Comparison of ENCODE assay signal across 1 cellular context in the genomic region with DNA sequence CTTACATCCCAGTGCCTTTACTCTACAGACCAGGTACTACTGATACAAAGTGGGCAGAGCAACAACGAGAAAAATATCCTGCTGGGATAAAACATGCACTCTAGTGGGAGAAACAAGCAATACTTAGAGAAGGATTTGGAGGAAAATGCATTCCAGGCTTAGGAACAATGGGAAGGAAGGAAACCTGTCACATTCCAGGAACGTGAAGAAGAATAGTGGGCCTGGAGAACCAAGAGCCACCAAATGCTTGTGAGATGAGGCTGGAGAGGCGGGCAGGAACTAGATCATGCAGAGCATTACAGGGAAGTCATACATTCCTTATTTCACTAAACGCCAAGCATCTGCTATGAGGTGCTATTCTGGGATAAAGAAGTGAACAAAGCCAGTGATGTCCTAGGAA.
TF ChIP-seq lines count a peak whose summit lies in the region.

No MANE protein-coding gene starts in this region.

TF ChIP-seq in GM23338, 12 proteins besides CTCF, POLR2A, EP300 and RAD21 (continued from another document):
- TF ChIP-seq, protein P1, sequence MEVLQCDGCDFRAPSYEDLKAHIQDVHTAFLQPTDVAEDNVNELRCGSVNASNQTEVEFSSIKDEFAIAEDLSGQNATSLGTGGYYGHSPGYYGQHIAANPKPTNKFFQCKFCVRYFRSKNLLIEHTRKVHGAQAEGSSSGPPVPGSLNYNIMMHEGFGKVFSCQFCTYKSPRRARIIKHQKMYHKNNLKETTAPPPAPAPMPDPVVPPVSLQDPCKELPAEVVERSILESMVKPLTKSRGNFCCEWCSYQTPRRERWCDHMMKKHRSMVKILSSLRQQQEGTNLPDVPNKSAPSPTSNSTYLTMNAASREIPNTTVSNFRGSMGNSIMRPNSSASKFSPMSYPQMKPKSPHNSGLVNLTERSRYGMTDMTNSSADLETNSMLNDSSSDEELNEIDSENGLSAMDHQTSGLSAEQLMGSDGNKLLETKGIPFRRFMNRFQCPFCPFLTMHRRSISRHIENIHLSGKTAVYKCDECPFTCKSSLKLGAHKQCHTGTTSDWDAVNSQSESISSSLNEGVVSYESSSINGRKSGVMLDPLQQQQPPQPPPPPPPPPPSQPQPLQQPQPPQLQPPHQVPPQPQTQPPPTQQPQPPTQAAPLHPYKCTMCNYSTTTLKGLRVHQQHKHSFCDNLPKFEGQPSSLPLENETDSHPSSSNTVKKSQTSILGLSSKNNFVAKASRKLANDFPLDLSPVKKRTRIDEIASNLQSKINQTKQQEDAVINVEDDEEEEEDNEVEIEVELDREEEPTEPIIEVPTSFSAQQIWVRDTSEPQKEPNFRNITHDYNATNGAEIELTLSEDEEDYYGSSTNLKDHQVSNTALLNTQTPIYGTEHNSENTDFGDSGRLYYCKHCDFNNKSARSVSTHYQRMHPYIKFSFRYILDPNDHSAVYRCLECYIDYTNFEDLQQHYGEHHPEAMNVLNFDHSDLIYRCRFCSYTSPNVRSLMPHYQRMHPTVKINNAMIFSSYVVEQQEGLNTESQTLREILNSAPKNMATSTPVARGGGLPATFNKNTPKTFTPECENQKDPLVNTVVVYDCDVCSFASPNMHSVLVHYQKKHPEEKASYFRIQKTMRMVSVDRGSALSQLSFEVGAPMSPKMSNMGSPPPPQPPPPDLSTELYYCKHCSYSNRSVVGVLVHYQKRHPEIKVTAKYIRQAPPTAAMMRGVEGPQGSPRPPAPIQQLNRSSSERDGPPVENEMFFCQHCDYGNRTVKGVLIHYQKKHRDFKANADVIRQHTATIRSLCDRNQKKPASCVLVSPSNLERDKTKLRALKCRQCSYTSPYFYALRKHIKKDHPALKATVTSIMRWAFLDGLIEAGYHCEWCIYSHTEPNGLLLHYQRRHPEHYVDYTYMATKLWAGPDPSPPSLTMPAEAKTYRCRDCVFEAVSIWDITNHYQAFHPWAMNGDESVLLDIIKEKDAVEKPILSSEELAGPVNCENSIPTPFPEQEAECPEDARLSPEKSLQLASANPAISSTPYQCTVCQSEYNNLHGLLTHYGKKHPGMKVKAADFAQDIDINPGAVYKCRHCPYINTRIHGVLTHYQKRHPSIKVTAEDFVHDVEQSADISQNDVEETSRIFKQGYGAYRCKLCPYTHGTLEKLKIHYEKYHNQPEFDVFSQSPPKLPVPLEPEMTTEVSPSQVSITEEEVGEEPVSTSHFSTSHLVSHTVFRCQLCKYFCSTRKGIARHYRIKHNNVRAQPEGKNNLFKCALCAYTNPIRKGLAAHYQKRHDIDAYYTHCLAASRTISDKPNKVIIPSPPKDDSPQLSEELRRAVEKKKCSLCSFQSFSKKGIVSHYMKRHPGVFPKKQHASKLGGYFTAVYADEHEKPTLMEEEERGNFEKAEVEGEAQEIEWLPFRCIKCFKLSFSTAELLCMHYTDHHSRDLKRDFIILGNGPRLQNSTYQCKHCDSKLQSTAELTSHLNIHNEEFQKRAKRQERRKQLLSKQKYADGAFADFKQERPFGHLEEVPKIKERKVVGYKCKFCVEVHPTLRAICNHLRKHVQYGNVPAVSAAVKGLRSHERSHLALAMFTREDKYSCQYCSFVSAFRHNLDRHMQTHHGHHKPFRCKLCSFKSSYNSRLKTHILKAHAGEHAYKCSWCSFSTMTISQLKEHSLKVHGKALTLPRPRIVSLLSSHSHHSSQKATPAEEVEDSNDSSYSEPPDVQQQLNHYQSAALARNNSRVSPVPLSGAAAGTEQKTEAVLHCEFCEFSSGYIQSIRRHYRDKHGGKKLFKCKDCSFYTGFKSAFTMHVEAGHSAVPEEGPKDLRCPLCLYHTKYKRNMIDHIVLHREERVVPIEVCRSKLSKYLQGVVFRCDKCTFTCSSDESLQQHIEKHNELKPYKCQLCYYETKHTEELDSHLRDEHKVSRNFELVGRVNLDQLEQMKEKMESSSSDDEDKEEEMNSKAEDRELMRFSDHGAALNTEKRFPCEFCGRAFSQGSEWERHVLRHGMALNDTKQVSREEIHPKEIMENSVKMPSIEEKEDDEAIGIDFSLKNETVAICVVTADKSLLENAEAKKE (CRISPR knock-in tag; IDR thresholded peaks at IDR 0.05), result peak; percentile 95
- no peak for TF ChIP-seq ZNF114 (CRISPR knock-in tag; IDR thresholded peaks at IDR 0.05)
